In genomic region chr12:109739747-109740693, GRCh38 we compare ENCODE assay signal across 1 cellular context.
TF ChIP-seq lines count a peak whose summit lies in the region.

No MANE protein-coding gene starts in this region.

TF ChIP-seq in HEK293, 187 proteins besides CTCF, POLR2A, EP300 and RAD21 (continued from another document):
- TF ChIP-seq, protein P1, sequence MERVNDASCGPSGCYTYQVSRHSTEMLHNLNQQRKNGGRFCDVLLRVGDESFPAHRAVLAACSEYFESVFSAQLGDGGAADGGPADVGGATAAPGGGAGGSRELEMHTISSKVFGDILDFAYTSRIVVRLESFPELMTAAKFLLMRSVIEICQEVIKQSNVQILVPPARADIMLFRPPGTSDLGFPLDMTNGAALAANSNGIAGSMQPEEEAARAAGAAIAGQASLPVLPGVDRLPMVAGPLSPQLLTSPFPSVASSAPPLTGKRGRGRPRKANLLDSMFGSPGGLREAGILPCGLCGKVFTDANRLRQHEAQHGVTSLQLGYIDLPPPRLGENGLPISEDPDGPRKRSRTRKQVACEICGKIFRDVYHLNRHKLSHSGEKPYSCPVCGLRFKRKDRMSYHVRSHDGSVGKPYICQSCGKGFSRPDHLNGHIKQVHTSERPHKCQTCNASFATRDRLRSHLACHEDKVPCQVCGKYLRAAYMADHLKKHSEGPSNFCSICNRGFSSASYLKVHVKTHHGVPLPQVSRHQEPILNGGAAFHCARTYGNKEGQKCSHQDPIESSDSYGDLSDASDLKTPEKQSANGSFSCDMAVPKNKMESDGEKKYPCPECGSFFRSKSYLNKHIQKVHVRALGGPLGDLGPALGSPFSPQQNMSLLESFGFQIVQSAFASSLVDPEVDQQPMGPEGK (tag by site-specific recombination; IDR thresholded peaks at IDR 0.05), result no peak
- TF ChIP-seq ZNF391 (tag by site-specific recombination; IDR thresholded peaks at IDR 0.05; ENCODE audit: borderline replicate concordance, low read depth), result no peak
- TF ChIP-seq ZNF223 (tag by site-specific recombination; IDR thresholded peaks at IDR 0.05), result no peak
- no peak for TF ChIP-seq ZIC2 (tag by site-specific recombination; IDR thresholded peaks at IDR 0.05)
- 0 out of 2 replicates have a peak, but pooled peaks have one; percentile 28 for TF ChIP-seq EGR2 (tag by site-specific recombination; IDR thresholded peaks at IDR 0.05; ENCODE audit: low read depth)
- TF ChIP-seq, protein P2, sequence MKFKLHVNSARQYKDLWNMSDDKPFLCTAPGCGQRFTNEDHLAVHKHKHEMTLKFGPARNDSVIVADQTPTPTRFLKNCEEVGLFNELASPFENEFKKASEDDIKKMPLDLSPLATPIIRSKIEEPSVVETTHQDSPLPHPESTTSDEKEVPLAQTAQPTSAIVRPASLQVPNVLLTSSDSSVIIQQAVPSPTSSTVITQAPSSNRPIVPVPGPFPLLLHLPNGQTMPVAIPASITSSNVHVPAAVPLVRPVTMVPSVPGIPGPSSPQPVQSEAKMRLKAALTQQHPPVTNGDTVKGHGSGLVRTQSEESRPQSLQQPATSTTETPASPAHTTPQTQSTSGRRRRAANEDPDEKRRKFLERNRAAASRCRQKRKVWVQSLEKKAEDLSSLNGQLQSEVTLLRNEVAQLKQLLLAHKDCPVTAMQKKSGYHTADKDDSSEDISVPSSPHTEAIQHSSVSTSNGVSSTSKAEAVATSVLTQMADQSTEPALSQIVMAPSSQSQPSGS (tag by site-specific recombination; IDR thresholded peaks at IDR 0.05; ENCODE audit: low read depth), result no peak
- TF ChIP-seq YY2 (tag by site-specific recombination; IDR thresholded peaks at IDR 0.05), result no peak
- TF ChIP-seq, protein P3, sequence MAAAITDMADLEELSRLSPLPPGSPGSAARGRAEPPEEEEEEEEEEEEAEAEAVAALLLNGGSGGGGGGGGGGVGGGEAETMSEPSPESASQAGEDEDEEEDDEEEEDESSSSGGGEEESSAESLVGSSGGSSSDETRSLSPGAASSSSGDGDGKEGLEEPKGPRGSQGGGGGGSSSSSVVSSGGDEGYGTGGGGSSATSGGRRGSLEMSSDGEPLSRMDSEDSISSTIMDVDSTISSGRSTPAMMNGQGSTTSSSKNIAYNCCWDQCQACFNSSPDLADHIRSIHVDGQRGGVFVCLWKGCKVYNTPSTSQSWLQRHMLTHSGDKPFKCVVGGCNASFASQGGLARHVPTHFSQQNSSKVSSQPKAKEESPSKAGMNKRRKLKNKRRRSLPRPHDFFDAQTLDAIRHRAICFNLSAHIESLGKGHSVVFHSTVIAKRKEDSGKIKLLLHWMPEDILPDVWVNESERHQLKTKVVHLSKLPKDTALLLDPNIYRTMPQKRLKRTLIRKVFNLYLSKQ (tag by site-specific recombination; IDR thresholded peaks at IDR 0.05; ENCODE audit: borderline replicate concordance), result no peak
- peak; percentile 29; the same call in 1 of the 2 replicates for TF ChIP-seq GLIS1 (tag by site-specific recombination; IDR thresholded peaks at IDR 0.05)
- TF ChIP-seq ZNF274 (IDR thresholded peaks at IDR 0.05; ENCODE audit: low read length), result no peak
- TF ChIP-seq ZNF274 (tag by site-specific recombination; IDR thresholded peaks at IDR 0.05; ENCODE audit: borderline replicate concordance), result no peak
- no peak for TF ChIP-seq ZNF518A (tag by site-specific recombination; conservative IDR thresholded peaks at IDR 0.05; ENCODE audit: low read depth)
- no peak for TF ChIP-seq PRDM10 (tag by site-specific recombination; IDR thresholded peaks at IDR 0.05)
- TF ChIP-seq ZNF830 (tag by site-specific recombination; IDR thresholded peaks at IDR 0.05; ENCODE audit: low read depth), result no peak
- TF ChIP-seq, protein P4, sequence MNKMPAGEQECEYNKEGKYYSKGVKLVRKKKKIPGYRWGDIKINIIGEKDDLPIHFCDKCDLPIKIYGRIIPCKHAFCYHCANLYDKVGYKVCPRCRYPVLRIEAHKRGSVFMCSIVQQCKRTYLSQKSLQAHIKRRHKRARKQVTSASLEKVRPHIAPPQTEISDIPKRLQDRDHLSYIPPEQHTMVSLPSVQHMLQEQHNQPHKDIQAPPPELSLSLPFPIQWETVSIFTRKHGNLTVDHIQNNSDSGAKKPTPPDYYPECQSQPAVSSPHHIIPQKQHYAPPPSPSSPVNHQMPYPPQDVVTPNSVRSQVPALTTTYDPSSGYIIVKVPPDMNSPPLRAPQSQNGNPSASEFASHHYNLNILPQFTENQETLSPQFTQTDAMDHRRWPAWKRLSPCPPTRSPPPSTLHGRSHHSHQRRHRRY (tag by site-specific recombination; IDR thresholded peaks at IDR 0.05), result no peak
- TF ChIP-seq ZNF2 (tag by site-specific recombination; IDR thresholded peaks at IDR 0.05), result no peak
- TF ChIP-seq ZNF654 (tag by site-specific recombination; IDR thresholded peaks at IDR 0.05; ENCODE audit: low read depth), result 0 out of 2 replicates have a peak, but pooled peaks have one; percentile 7
- no peak for TF ChIP-seq ZNF394 (tag by site-specific recombination; IDR thresholded peaks at IDR 0.05; ENCODE audit: borderline replicate concordance)
- TF ChIP-seq ZNF354C (tag by site-specific recombination; IDR thresholded peaks at IDR 0.05; ENCODE audit: borderline replicate concordance, low read depth), result no peak
- TF ChIP-seq, protein P5, sequence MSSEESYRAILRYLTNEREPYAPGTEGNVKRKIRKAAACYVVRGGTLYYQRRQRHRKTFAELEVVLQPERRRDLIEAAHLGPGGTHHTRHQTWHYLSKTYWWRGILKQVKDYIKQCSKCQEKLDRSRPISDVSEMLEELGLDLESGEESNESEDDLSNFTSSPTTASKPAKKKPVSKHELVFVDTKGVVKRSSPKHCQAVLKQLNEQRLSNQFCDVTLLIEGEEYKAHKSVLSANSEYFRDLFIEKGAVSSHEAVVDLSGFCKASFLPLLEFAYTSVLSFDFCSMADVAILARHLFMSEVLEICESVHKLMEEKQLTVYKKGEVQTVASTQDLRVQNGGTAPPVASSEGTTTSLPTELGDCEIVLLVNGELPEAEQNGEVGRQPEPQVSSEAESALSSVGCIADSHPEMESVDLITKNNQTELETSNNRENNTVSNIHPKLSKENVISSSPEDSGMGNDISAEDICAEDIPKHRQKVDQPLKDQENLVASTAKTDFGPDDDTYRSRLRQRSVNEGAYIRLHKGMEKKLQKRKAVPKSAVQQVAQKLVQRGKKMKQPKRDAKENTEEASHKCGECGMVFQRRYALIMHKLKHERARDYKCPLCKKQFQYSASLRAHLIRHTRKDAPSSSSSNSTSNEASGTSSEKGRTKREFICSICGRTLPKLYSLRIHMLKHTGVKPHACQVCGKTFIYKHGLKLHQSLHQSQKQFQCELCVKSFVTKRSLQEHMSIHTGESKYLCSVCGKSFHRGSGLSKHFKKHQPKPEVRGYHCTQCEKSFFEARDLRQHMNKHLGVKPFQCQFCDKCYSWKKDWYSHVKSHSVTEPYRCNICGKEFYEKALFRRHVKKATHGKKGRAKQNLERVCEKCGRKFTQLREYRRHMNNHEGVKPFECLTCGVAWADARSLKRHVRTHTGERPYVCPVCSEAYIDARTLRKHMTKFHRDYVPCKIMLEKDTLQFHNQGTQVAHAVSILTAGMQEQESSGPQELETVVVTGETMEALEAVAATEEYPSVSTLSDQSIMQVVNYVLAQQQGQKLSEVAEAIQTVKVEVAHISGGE (tag by site-specific recombination; conservative IDR thresholded peaks at IDR 0.05; ENCODE audit: low read depth), result no peak
- TF ChIP-seq ZBTB44 (tag by site-specific recombination; IDR thresholded peaks at IDR 0.05), result no peak
- TF ChIP-seq ZNF280C (tag by site-specific recombination; IDR thresholded peaks at IDR 0.05), result no peak
- TF ChIP-seq SP2 (tag by site-specific recombination; IDR thresholded peaks at IDR 0.05), result no peak
- TF ChIP-seq ZNF747 (tag by site-specific recombination; IDR thresholded peaks at IDR 0.05), result no peak
- no peak for TF ChIP-seq ZNF221 (tag by site-specific recombination; IDR thresholded peaks at IDR 0.05; ENCODE audit: borderline replicate concordance)
- TF ChIP-seq ZNF792 (tag by site-specific recombination; IDR thresholded peaks at IDR 0.05), result no peak
- no peak for TF ChIP-seq ZNF501 (tag by site-specific recombination; IDR thresholded peaks at IDR 0.05)
- TF ChIP-seq ZNF48 (tag by site-specific recombination; IDR thresholded peaks at IDR 0.05), result no peak
- TF ChIP-seq ZNF184 (tag by site-specific recombination; IDR thresholded peaks at IDR 0.05), result no peak
- no peak for TF ChIP-seq IKZF3 (tag by site-specific recombination; IDR thresholded peaks at IDR 0.05)
